ENCODE assay signal across 3 cellular contexts in genomic region chr22:21992593-21993237, GRCh38.
TF ChIP-seq lines count a peak whose summit lies in the region.

No MANE protein-coding gene starts in this region.

TF ChIP-seq in liver, 16 proteins besides CTCF, POLR2A, EP300 and RAD21:
- TF ChIP-seq FOXA1 (IDR thresholded peaks at IDR 0.05), result no peak
- TF ChIP-seq SP1 (IDR thresholded peaks at IDR 0.05), result no peak
- TF ChIP-seq, protein P1, sequence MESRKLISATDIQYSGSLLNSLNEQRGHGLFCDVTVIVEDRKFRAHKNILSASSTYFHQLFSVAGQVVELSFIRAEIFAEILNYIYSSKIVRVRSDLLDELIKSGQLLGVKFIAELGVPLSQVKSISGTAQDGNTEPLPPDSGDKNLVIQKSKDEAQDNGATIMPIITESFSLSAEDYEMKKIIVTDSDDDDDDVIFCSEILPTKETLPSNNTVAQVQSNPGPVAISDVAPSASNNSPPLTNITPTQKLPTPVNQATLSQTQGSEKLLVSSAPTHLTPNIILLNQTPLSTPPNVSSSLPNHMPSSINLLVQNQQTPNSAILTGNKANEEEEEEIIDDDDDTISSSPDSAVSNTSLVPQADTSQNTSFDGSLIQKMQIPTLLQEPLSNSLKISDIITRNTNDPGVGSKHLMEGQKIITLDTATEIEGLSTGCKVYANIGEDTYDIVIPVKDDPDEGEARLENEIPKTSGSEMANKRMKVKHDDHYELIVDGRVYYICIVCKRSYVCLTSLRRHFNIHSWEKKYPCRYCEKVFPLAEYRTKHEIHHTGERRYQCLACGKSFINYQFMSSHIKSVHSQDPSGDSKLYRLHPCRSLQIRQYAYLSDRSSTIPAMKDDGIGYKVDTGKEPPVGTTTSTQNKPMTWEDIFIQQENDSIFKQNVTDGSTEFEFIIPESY (IDR thresholded peaks at IDR 0.05), result peak; percentile 19
- TF ChIP-seq TAF1 (conservative IDR thresholded peaks at IDR 0.05), result no peak
- no peak for TF ChIP-seq FOXA2 (IDR thresholded peaks at IDR 0.05)
- TF ChIP-seq RXRA (IDR thresholded peaks at IDR 0.05), result peak in 1 of 2 donors; percentile 25
- no peak for TF ChIP-seq GABPA (IDR thresholded peaks at IDR 0.05 in 1 of 2, conservative IDR thresholded peaks at IDR 0.05 in 1 of 2)
- no peak for TF ChIP-seq EGR1 (IDR thresholded peaks at IDR 0.05; ENCODE audit: low read depth in 2 of 2)
- peak in 1 of 2 donors; percentile 70 for TF ChIP-seq HNF4A (conservative IDR thresholded peaks at IDR 0.05)
- no peak for TF ChIP-seq JUND (IDR thresholded peaks at IDR 0.05)
- no peak for TF ChIP-seq YY1 (IDR thresholded peaks at IDR 0.05)
- no peak for TF ChIP-seq REST (IDR thresholded peaks at IDR 0.05)

TF ChIP-seq in HepG2, 621 proteins besides CTCF, POLR2A, EP300 and RAD21:
- TF ChIP-seq MLLT10 (CRISPR knock-in tag; IDR thresholded peaks at IDR 0.05) (no peak), MYNN (CRISPR knock-in tag; IDR thresholded peaks at IDR 0.05; ENCODE audit: low read depth) (no peak), GPBP1L1 (CRISPR knock-in tag; IDR thresholded peaks at IDR 0.05) (no peak), MNT (IDR thresholded peaks at IDR 0.05) (no peak), KDM2A (CRISPR knock-in tag; IDR thresholded peaks at IDR 0.05; ENCODE audit: borderline replicate concordance, low read depth) (no peak), ZNF296 (CRISPR knock-in tag; conservative IDR thresholded peaks at IDR 0.05) (no peak), ZNF335 (CRISPR knock-in tag; IDR thresholded peaks at IDR 0.05) (no peak), EHMT2 (IDR thresholded peaks at IDR 0.05; ENCODE audit: borderline replicate concordance, low read depth, low read length) (no peak), HOXA5 (CRISPR knock-in tag; IDR thresholded peaks at IDR 0.05) (no peak), AHR (CRISPR knock-in tag; IDR thresholded peaks at IDR 0.05) (no peak), ZNF501 (CRISPR knock-in tag; IDR thresholded peaks at IDR 0.05) (no peak), RNF2 (conservative IDR thresholded peaks at IDR 0.05; ENCODE audit: low read depth) (no peak), ZBTB25 (CRISPR knock-in tag; IDR thresholded peaks at IDR 0.05) (no peak), NFIC (IDR thresholded peaks at IDR 0.05; ENCODE audit: low read length) (no peak), PTBP1 (IDR thresholded peaks at IDR 0.05; ENCODE audit: low read depth, low read length, poor library complexity, severe bottlenecking) (no peak), ZMYM3 (CRISPR knock-in tag; IDR thresholded peaks at IDR 0.05) (no peak), ZFP90 (CRISPR knock-in tag; IDR thresholded peaks at IDR 0.05; ENCODE audit: borderline replicate concordance) (no peak)
- TF ChIP-seq, protein P2, sequence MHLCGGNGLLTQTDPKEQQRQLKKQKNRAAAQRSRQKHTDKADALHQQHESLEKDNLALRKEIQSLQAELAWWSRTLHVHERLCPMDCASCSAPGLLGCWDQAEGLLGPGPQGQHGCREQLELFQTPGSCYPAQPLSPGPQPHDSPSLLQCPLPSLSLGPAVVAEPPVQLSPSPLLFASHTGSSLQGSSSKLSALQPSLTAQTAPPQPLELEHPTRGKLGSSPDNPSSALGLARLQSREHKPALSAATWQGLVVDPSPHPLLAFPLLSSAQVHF (CRISPR knock-in tag; IDR thresholded peaks at IDR 0.05), result no peak

TF ChIP-seq in K562, 482 proteins besides CTCF, POLR2A, EP300 and RAD21:
- TF ChIP-seq MLX (CRISPR knock-in tag; conservative IDR thresholded peaks at IDR 0.05) (peak in 1 of 2 experiments; percentile 73; a peak in 1 of 4 replicates), NR2F6 (CRISPR knock-in tag; IDR thresholded peaks at IDR 0.05) (no peak), PHB2 (IDR thresholded peaks at IDR 0.05; ENCODE audit: low read depth) (no peak), ATF3 (IDR thresholded peaks at IDR 0.05) (no peak), ATF3 (CRISPR knock-in tag; conservative IDR thresholded peaks at IDR 0.05) (peak; percentile 67; the same call in 1 of the 2 replicates), LCOR (CRISPR knock-in tag; IDR thresholded peaks at IDR 0.05) (0 out of 2 replicates have a peak, but pooled peaks have one; percentile 26), ADNP (tag; IDR thresholded peaks at IDR 0.05) (no peak)
TF ChIP-seq in K562: peak in this region for 3.
